In genomic region chr18:78561757-78562445, GRCh38 we compare ENCODE assay signal across 21 cellular contexts.
DNase-seq lines count a peak whose midpoint lies in the region; TF ChIP-seq lines count a peak whose summit lies in the region.
"Had no signal": no experiment of that assay in that cellular context is flagged by ENCODE, and none has a peak within 500 bp of the region (broad histone marks: within the 10 kb centered on the region; RNA-seq: fewer than 3 reads in every experiment).

No MANE protein-coding gene starts in this region.

- TF ChIP-seq CTCF in endothelial cell (IDR thresholded peaks at IDR 0.05; ENCODE audit: unreplicated experiment): no peak

- peak overlapping the region; percentile 8 for H3K4me3 ChIP-seq in neuron (ENCODE audit: low read length)
- H3K4me3 ChIP-seq: gastrocnemius medialis, PC-9, sigmoid colon, tibial artery had no signal

- peaks cover 18% of the 10 kb centered on the region for H3K36me3 Mint-ChIP-seq in endothelial cell (ENCODE audit: low read depth, unreplicated experiment)
- H3K36me3 Mint-ChIP-seq in activated CD4-positive, alpha-beta T cell treated with anti-CD3 and anti-CD28 coated beads, Interleukin-2, amount 10 ng/mL, durations not matched to agents 7 days and 5 days (ENCODE audit: low read depth): no peaks in the 10 kb centered on the region
- H3K36me3 Mint-ChIP-seq: activated naive CD8-positive, alpha-beta T cell; IgD-negative memory B cell; stimulated activated memory B cell treated with anti-CD40 and anti-IgM and Interleukin-4, amounts not matched to agents 10 μg/mL and 1 μg/mL and 100 μg/mL, for 72 hours had no signal

- no peak overlapping the region for H3K27ac Mint-ChIP-seq in endothelial cell (ENCODE audit: unreplicated experiment)
- H3K27ac Mint-ChIP-seq in activated CD4-positive, alpha-beta T cell treated with anti-CD3 and anti-CD28 coated beads, Interleukin-2, amount 10 ng/mL, durations not matched to agents 7 days and 5 days: no peak overlapping the region
- H3K27ac Mint-ChIP-seq: activated CD8-positive, alpha-beta T cell treated with anti-CD3 and anti-CD28 coated beads, Interleukin-2, amount 10 ng/mL, durations not matched to agents 7 days and 5 days; activated naive CD8-positive, alpha-beta T cell; HFFc6; IgD-negative memory B cell; stimulated activated memory B cell treated with anti-CD40 and anti-IgM and Interleukin-4, amounts not matched to agents 10 μg/mL and 1 μg/mL and 100 μg/mL, for 72 hours had no signal

- peak; percentile 90 for DNase-seq in COR-L47 (lab: John Stamatoyannopoulos, UW)
- DNase-seq in NCI-H2081 (lab: John Stamatoyannopoulos, UW): peak; percentile 3 to 67
- DNase-seq in endothelial cell (ENCODE audit: low spot score): no peak
- no peak for DNase-seq in iPS-NIHi11 (ENCODE audit: low spot score)
- DNase-seq in T-helper 9 cell: no peak
- no peak for DNase-seq in activated CD4-positive, alpha-beta T cell treated with anti-CD3 and anti-CD28 coated beads, Interleukin-2, amount 10 ng/mL, durations not matched to agents 7 days and 5 days
- DNase-seq: activated CD4-positive, CD25-positive, alpha-beta regulatory T cell; activated CD8-positive, alpha-beta T cell treated with anti-CD3 and anti-CD28 coated beads, Interleukin-2, amount 10 ng/mL, durations not matched to agents 7 days and 5 days; activated T-cell treated with anti-CD3 and anti-CD28 coated beads, Interleukin-2, amount 50 U/mL, for 48 hours; dermis blood vessel endothelial cell; gastrocnemius medialis; HFFc6; NCI-H526 treated with DMSO at 0.1 percent for 48 hours; PC-9; sigmoid colon; tibial artery had no signal

- H3K4me1 ChIP-seq in neuron (ENCODE audit: insufficient read depth, low read length): peaks cover 22% of the 10 kb centered on the region
- H3K4me1 ChIP-seq: gastrocnemius medialis, sigmoid colon, tibial artery had no signal

- no peaks in the 10 kb centered on the region for H3K36me3 ChIP-seq in neuron (ENCODE audit: insufficient read depth, low read length)
- H3K36me3 ChIP-seq: gastrocnemius medialis, sigmoid colon, tibial artery had no signal

- CTCF ChIA-PET in activated CD4-positive, alpha-beta T cell treated with anti-CD3 and anti-CD28 coated beads, Interleukin-2, amount 10 ng/mL, durations not matched to agents 7 days and 5 days (lab: Charles Lee): no interaction called here

- peaks cover 46% of the 10 kb centered on the region for H3K9me3 Mint-ChIP-seq in endothelial cell (ENCODE audit: unreplicated experiment)
- peaks cover 15% of the 10 kb centered on the region for H3K9me3 Mint-ChIP-seq in activated CD4-positive, alpha-beta T cell treated with anti-CD3 and anti-CD28 coated beads, Interleukin-2, amount 10 ng/mL, durations not matched to agents 7 days and 5 days
- H3K9me3 Mint-ChIP-seq: stimulated activated memory B cell treated with anti-CD40 and anti-IgM and Interleukin-4, amounts not matched to agents 10 μg/mL and 1 μg/mL and 100 μg/mL, for 72 hours had no signal

- H3K27ac ChIP-seq in cingulate gyrus (ENCODE audit: low read depth, low read length): peak overlapping the region; percentile 29
- H3K27ac ChIP-seq: gastrocnemius medialis, PC-9, sigmoid colon, tibial artery had no signal

- H2AFZ ChIP-seq in neuron (ENCODE audit: low read depth, low read length): no peak overlapping the region
- H2AFZ ChIP-seq: PC-9 had no signal

- H3K9me3 ChIP-seq in neuron (ENCODE audit: low read length): no peaks in the 10 kb centered on the region
- H3K9me3 ChIP-seq: gastrocnemius medialis, sigmoid colon, tibial artery had no signal

- H3K27me3 Mint-ChIP-seq in endothelial cell (ENCODE audit: unreplicated experiment): peaks cover 23% of the 10 kb centered on the region
- no peaks in the 10 kb centered on the region for H3K27me3 Mint-ChIP-seq in activated CD4-positive, alpha-beta T cell treated with anti-CD3 and anti-CD28 coated beads, Interleukin-2, amount 10 ng/mL, durations not matched to agents 7 days and 5 days
- H3K27me3 Mint-ChIP-seq: IgD-negative memory B cell had no signal

- no peak overlapping the region for H3K4me3 Mint-ChIP-seq in endothelial cell (ENCODE audit: unreplicated experiment)
- H3K4me3 Mint-ChIP-seq in activated CD4-positive, alpha-beta T cell treated with anti-CD3 and anti-CD28 coated beads, Interleukin-2, amount 10 ng/mL, durations not matched to agents 7 days and 5 days: no peak overlapping the region
- H3K4me3 Mint-ChIP-seq: activated CD8-positive, alpha-beta T cell treated with anti-CD3 and anti-CD28 coated beads, Interleukin-2, amount 10 ng/mL, durations not matched to agents 7 days and 5 days; activated naive CD8-positive, alpha-beta T cell; HFFc6; IgD-negative memory B cell; stimulated activated memory B cell treated with anti-CD40 and anti-IgM and Interleukin-4, amounts not matched to agents 10 μg/mL and 1 μg/mL and 100 μg/mL, for 72 hours had no signal

- POLR2A ChIA-PET in activated CD4-positive, alpha-beta T cell treated with anti-CD3 and anti-CD28 coated beads, Interleukin-2, amount 10 ng/mL, durations not matched to agents 7 days and 5 days (lab: Charles Lee): no interaction called here

- H3K4me1 Mint-ChIP-seq in endothelial cell (ENCODE audit: unreplicated experiment): no peaks in the 10 kb centered on the region
- H3K4me1 Mint-ChIP-seq in activated CD4-positive, alpha-beta T cell treated with anti-CD3 and anti-CD28 coated beads, Interleukin-2, amount 10 ng/mL, durations not matched to agents 7 days and 5 days: no peaks in the 10 kb centered on the region
- H3K4me1 Mint-ChIP-seq: IgD-negative memory B cell; stimulated activated memory B cell treated with anti-CD40 and anti-IgM and Interleukin-4, amounts not matched to agents 10 μg/mL and 1 μg/mL and 100 μg/mL, for 72 hours had no signal

- H3K27me3 ChIP-seq in neuron (ENCODE audit: insufficient read depth, low read length): no peaks in the 10 kb centered on the region
- H3K27me3 ChIP-seq: gastrocnemius medialis had no signal

Comparison
In these comparisons a context has a peak if more than half of its experiments do, and no peak if none do; other contexts are left out.
1. DNase-seq: peak in COR-L47 (single experiment) and NCI-H2081 (2 of 2); none in endothelial cell (single experiment), iPS-NIHi11 (single experiment), T-helper 9 cell (single experiment) and activated CD4-positive, alpha-beta T cell treated with anti-CD3 and anti-CD28 coated beads, Interleukin-2, amount 10 ng/mL, durations not matched to agents 7 days and 5 days (single experiment).